8 cellular contexts compared by ENCODE assay signal in the genomic region with DNA sequence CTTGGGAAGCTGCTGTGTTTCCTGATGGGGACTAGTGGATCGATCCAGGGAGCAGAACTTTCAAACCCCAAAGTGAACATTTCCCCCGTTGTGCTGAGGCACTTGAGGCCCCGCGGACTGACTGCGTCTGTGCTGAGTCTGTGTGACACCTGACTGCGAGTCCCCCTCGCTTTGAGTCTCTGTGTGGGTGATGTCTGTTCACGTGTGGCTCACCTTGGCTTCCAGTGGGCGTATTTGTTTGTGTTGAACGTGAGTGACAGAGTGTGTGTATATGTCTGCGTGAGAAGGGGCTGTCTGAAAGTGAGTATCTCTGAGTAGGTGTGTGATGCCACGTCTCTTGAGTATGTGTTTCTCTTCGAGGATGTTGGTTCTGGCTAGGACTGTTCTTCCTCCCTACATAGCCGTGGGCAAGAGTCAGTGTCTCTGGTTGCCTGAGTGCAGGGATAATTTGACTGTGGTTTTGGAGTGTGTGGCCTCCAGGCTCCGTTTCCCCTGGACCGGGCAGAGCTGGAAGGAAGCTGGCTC. TPM values are rescaled to one million over a fixed set of nuclear protein-coding genes. Genes with fewer than 3 reads are reported as not detected.
DNase-seq lines count a peak whose midpoint lies in the region; ATAC-seq lines count a peak whose summit lies in the region.

No MANE protein-coding gene starts in this region.

- no peaks in the 10 kb centered on the region for H3K9me3 Mint-ChIP-seq in activated naive CD4-positive, alpha-beta T cell treated with anti-CD3 and anti-CD28 coated beads, Interleukin-2, amount 50 U/mL, for 24 hours

- H3K27ac ChIP-seq in HUES64 (ENCODE audit: low read depth, low read length) = no peak overlapping the region

- peak overlapping the region; percentile 53 for H3K4me3 Mint-ChIP-seq in activated naive CD4-positive, alpha-beta T cell treated with anti-CD3 and anti-CD28 coated beads, Interleukin-2, amount 50 U/mL, for 24 hours

- H3K4me3 ChIP-seq in HUES64 (ENCODE audit: low read length) (peak overlapping the region; percentile 66), iPS-18c (ENCODE audit: insufficient read depth, low read depth, low read length) (peak overlapping the region; percentile 83)

- H3K27ac Mint-ChIP-seq in activated naive CD4-positive, alpha-beta T cell treated with anti-CD3 and anti-CD28 coated beads, Interleukin-2, amount 50 U/mL, for 24 hours = no peak overlapping the region

- H3K9me3 ChIP-seq in HUES64 (ENCODE audit: insufficient read depth, low read depth, low read length) = no peaks in the 10 kb centered on the region
- no peaks in the 10 kb centered on the region for H3K9me3 ChIP-seq in iPS-18c (ENCODE audit: control insufficient read depth, insufficient read depth, low read length)

- peak; percentile 29 for DNase-seq in COLO668 (lab: John Stamatoyannopoulos, UW; ENCODE audit: unreplicated experiment)
- peak; percentile 30 for DNase-seq in stimulated activated CD8-positive, alpha-beta memory T cell treated with anti-CD3 and anti-CD28 coated beads, Interleukin-4, amount 100 ng/mL, for 48 hours
- no peak for DNase-seq in stimulated activated naive CD4-positive, alpha-beta T cell (lab: John Stamatoyannopoulos, UW)

- H3K9ac ChIP-seq in HUES64 (ENCODE audit: low read depth, low read length) = peak overlapping the region; percentile 96

- peaks cover 18% of the 10 kb centered on the region for H3K4me1 Mint-ChIP-seq in activated naive CD4-positive, alpha-beta T cell treated with anti-CD3 and anti-CD28 coated beads, Interleukin-2, amount 50 U/mL, for 24 hours

- H3K36me3 ChIP-seq in HUES64 (ENCODE audit: insufficient read depth, low read length) = peaks cover 5% of the 10 kb centered on the region; the same call in 1 of the 2 replicates

- peaks cover 38% of the 10 kb centered on the region for H3K4me1 ChIP-seq in HUES64 (ENCODE audit: insufficient read depth, low read length)

- peaks cover 39% of the 10 kb centered on the region for H3K27me3 Mint-ChIP-seq in activated naive CD4-positive, alpha-beta T cell treated with anti-CD3 and anti-CD28 coated beads, Interleukin-2, amount 50 U/mL, for 24 hours

- H3K36me3 Mint-ChIP-seq in activated naive CD4-positive, alpha-beta T cell treated with anti-CD3 and anti-CD28 coated beads, Interleukin-2, amount 50 U/mL, for 24 hours = no peaks in the 10 kb centered on the region

- no peak for ATAC-seq in HG03432 (IDR thresholded peaks at IDR 0.05; ENCODE audit: unreplicated experiment)
- no peak for ATAC-seq in GM19023 (IDR thresholded peaks at IDR 0.05; ENCODE audit: unreplicated experiment)

- H3K27me3 ChIP-seq in HUES64 (ENCODE audit: insufficient read depth, low read length) = peaks cover 13% of the 10 kb centered on the region

- WGBS in HUES64 = 3% methylated on average over 16 of the region's 16 CpGs

RNA-seq across cellular contexts. Expression of a gene that starts 1.3 kb away (rescaled TPM):
- 71.2 TPM for polyA plus RNA-seq in HUES64 (2013, experiment 1 of 2)
- 58.8 TPM for polyA plus RNA-seq in HUES64 (2013, experiment 2 of 2)

Comparison
In these comparisons a context has a peak if more than half of its experiments do, and no peak if none do; other contexts are left out.
1. DNase-seq: peak in COLO668 (single experiment) and stimulated activated CD8-positive, alpha-beta memory T cell treated with anti-CD3 and anti-CD28 coated beads, Interleukin-4, amount 100 ng/mL, for 48 hours (single experiment); none in stimulated activated naive CD4-positive, alpha-beta T cell (0 of 6).